Comparison of ENCODE assay signal across 16 cellular contexts in genomic region chr11:115678942-115679341, GRCh38.
DNase-seq lines count a peak whose midpoint lies in the region; ATAC-seq and TF ChIP-seq lines count a peak whose summit lies in the region.
"Had no signal": no experiment of that assay in that cellular context is flagged by ENCODE, and none has a peak within 500 bp of the region (broad histone marks: within the 10 kb centered on the region; RNA-seq: fewer than 3 reads in every experiment).

No MANE protein-coding gene starts in this region.

- no peak overlapping the region; a peak in 1 of 4 replicates for H4K8ac ChIP-seq in IMR-90 (ENCODE audit: low read depth in 2 of 2, low read length in 2 of 2)

- POLR2A ChIA-PET in IMR-90 (lab: Charles Lee; ENCODE audit: unreplicated experiment): no interaction called here

- no peaks in the 10 kb centered on the region; a peak in 1 of 4 replicates for H3K79me1 ChIP-seq in IMR-90 (ENCODE audit: low read depth in 1 of 2, low read length in 2 of 2)

- no peaks in the 10 kb centered on the region for H4K20me1 ChIP-seq in IMR-90 (ENCODE audit: insufficient read depth, low read length)

- 71% methylated on average over 4 of the region's 5 CpGs; no CpG with 5 or more reads in 1 of the 2 experiments for whole genome bisulfite sequencing in IMR-90 (ENCODE audit: extremely low coverage in 2 of 2, insufficient read length in 1 of 2), 2 experiments

- no peaks in the 10 kb centered on the region for H3K9me3 ChIP-seq in IMR-90 (ENCODE audit: control insufficient read depth, insufficient read depth, low read length)
- H3K9me3 ChIP-seq in uterus: no peaks in the 10 kb centered on the region

- no peak overlapping the region for H2BK5ac ChIP-seq in IMR-90 (ENCODE audit: low read depth, low read length, poor library complexity, severe bottlenecking)

- no peak for TF ChIP-seq RAD21 in IMR-90 (IDR thresholded peaks at IDR 0.05; ENCODE audit: low read length)

- DNase-seq in DMS 273 treated with DMSO at 0.1 percent for 48 hours (lab: John Stamatoyannopoulos, UW) (peak; percentile 0), IMR-90 (no peak), brain microvascular endothelial cell (no peak), left lobe of liver (ENCODE audit: low spot score) (no peak), NCI-H2227 (lab: John Stamatoyannopoulos, UW; ENCODE audit: unreplicated experiment) (no peak), uterus (no peak), GM03348 (ENCODE audit: low spot score) (no peak)
- DNase-seq in stimulated activated CD4-positive, alpha-beta T cell treated with anti-CD3 and anti-CD28 coated beads, Interleukin-15, amount 100 ng/mL, for 24 hours: no peak
- DNase-seq: activated CD4-positive, alpha-beta T cell treated with anti-CD3 and anti-CD28 coated beads, Interleukin-2, amount 10 ng/mL, durations not matched to agents 24 days and 14 days; aorta; effector memory CD4-positive, alpha-beta T cell; foreskin melanocyte; GDM1; NCI-H1694 treated with DMSO at 0.1 percent for 48 hours; T-helper 1 cell had no signal

- H3K4me1 ChIP-seq in IMR-90 (ENCODE audit: control insufficient read depth, insufficient read depth, low read length) (peaks cover 19% of the 10 kb centered on the region), uterus (no peaks in the 10 kb centered on the region)

- H3K27me3 ChIP-seq in IMR-90 (ENCODE audit: control insufficient read depth, insufficient read depth, low read length) (no peaks in the 10 kb centered on the region), brain microvascular endothelial cell (replicated peaks) (no peaks in the 10 kb centered on the region), uterus (no peaks in the 10 kb centered on the region)

- H2BK15ac ChIP-seq in IMR-90 (ENCODE audit: low read depth, low read length): peak overlapping the region; percentile 33; the same call in 2 of the 3 replicates

- peaks cover 18% of the 10 kb centered on the region for H3K9me1 ChIP-seq in IMR-90 (ENCODE audit: insufficient read depth, low read length)

- H3K23ac ChIP-seq in IMR-90 (ENCODE audit: low read depth, low read length): no peak overlapping the region

- in situ Hi-C loops in IMR-90 (cut with MboI; ENCODE audit: low sequenced_read_pairs) (no loop called here), brain microvascular endothelial cell (cut with HindIII; ENCODE audit: low pct_ligation_motif_present, low sequenced_read_pairs) (no loop called here)

- H2BK20ac ChIP-seq in IMR-90 (ENCODE audit: low read depth, low read length): peak overlapping the region; percentile 55

- BruUV-seq in IMR-90 (replicated peaks; lab: Mats Ljungman, UMichigan): no TSS peak

- intact Hi-C loops in IMR-90 (cut with micrococcal nuclease): loop anchor here (5.0 to 10.0 kb wide), 2 partner anchors 177 to 344 kb away; partner anchors contain the start of gene CADM1
- intact Hi-C loops in uterus (cut with DNase I; ENCODE audit: low total_unique reads): no loop called here

- TF ChIP-seq POLR2A in IMR-90 (IDR thresholded peaks at IDR 0.05; ENCODE audit: low read depth, low read length) (no peak), uterus (IDR thresholded peaks at IDR 0.05) (no peak)

- no peak overlapping the region for H3K14ac ChIP-seq in IMR-90 (replicated peaks; ENCODE audit: low read depth, low read length)

- ATAC-seq in IMR-90 (ENCODE audit: low read depth) (no peak), left lobe of liver (peak; percentile 67)

- H3K36me3 ChIP-seq in IMR-90 (ENCODE audit: control insufficient read depth, insufficient read depth, low read length) (no peaks in the 10 kb centered on the region), brain microvascular endothelial cell (replicated peaks) (no peaks in the 10 kb centered on the region), uterus (no peaks in the 10 kb centered on the region)

- no peak overlapping the region for H3K9ac ChIP-seq in IMR-90 (ENCODE audit: low read depth, low read length)

- no peak overlapping the region for H2AFZ ChIP-seq in IMR-90 (replicated peaks; ENCODE audit: low read length, poor library complexity)

- no peak overlapping the region for H3K56ac ChIP-seq in IMR-90 (ENCODE audit: extremely low read depth, insufficient read depth, low read length)

- H3K4me2 ChIP-seq in IMR-90 (ENCODE audit: low read depth, low read length): no peak overlapping the region

- no peak overlapping the region for H2AK9ac ChIP-seq in IMR-90 (replicated peaks; ENCODE audit: low read depth, low read length, poor library complexity)

- TF ChIP-seq CTCF in IMR-90 (conservative IDR thresholded peaks at IDR 0.05; ENCODE audit: low read depth, low read length) (no peak), brain microvascular endothelial cell (IDR thresholded peaks at IDR 0.05; ENCODE audit: low read depth, low read length, missing control alignments) (peak; percentile 14), uterus (IDR thresholded peaks at IDR 0.05) (no peak)

- 0 out of 2 replicates have a peak overlapping the region, but pooled peaks have one; percentile 23 for H4K91ac ChIP-seq in IMR-90 (ENCODE audit: insufficient read depth, low read depth, low read length)

- no peak overlapping the region for H3K18ac ChIP-seq in IMR-90 (ENCODE audit: low read depth, low read length)

- CTCF ChIA-PET in IMR-90 (lab: Yijun Ruan, JAX): interaction anchor here (0.5 to 0.7 kb wide), 2 partner anchors 44 to 46 kb away, joined by 3 read pairs; no protein-coding TSS in a partner anchor

- no peak overlapping the region for H2AK5ac ChIP-seq in IMR-90 (ENCODE audit: low read depth, low read length)

- H3K27ac ChIP-seq in IMR-90 (ENCODE audit: insufficient read depth, low read length): no peak overlapping the region
- no peak overlapping the region for H3K27ac ChIP-seq in brain microvascular endothelial cell
- H3K27ac ChIP-seq in uterus: no peak overlapping the region
- H3K27ac ChIP-seq: skin epidermis had no signal

- H4K5ac ChIP-seq in IMR-90 (ENCODE audit: low read depth, low read length): no peak overlapping the region

- no peak overlapping the region; the same call in 1 of the 2 replicates for H3K4ac ChIP-seq in IMR-90 (ENCODE audit: low read depth, low read length)

- peak overlapping the region; percentile 47; the same call in 1 of the 2 replicates for H2BK120ac ChIP-seq in IMR-90 (ENCODE audit: low read depth, low read length)

- H3K4me3 ChIP-seq in IMR-90 (ENCODE audit: insufficient read depth, low read depth, low read length) (no peak overlapping the region), brain microvascular endothelial cell (ENCODE audit: low read depth, low read length) (no peak overlapping the region), uterus (no peak overlapping the region)
- H3K4me3 ChIP-seq: skin epidermis had no signal

- dilution Hi-C loops in IMR-90 (cut with HindIII; ENCODE audit: low sequenced_read_pairs, unreplicated experiment): no loop called here

TF ChIP-seq in IMR-90, 13 proteins besides CTCF, POLR2A, EP300 and RAD21:
- no peak for TF ChIP-seq BHLHE40 (IDR thresholded peaks at IDR 0.05; ENCODE audit: low read depth, low read length)
- no peak for TF ChIP-seq MAFK (IDR thresholded peaks at IDR 0.05; ENCODE audit: low read depth, low read length)
- TF ChIP-seq ELK1 (IDR thresholded peaks at IDR 0.05; ENCODE audit: borderline replicate concordance, low read depth, low read length): no peak
- TF ChIP-seq USF2 (IDR thresholded peaks at IDR 0.05; ENCODE audit: low read depth, low read length): no peak
- TF ChIP-seq MXI1 (IDR thresholded peaks at IDR 0.05; ENCODE audit: borderline replicate concordance, low read depth, low read length): no peak
- no peak for TF ChIP-seq NFE2L2 (IDR thresholded peaks at IDR 0.05; ENCODE audit: low read depth, low read length)
- TF ChIP-seq CEBPB (IDR thresholded peaks at IDR 0.05; ENCODE audit: low read depth, low read length): no peak
- no peak for TF ChIP-seq SMC3 (IDR thresholded peaks at IDR 0.05; ENCODE audit: low read depth, low read length)
- TF ChIP-seq CHD1 (IDR thresholded peaks at IDR 0.05; ENCODE audit: low read depth, low read length): no peak
- no peak for TF ChIP-seq RCOR1 (IDR thresholded peaks at IDR 0.05; ENCODE audit: insufficient replicate concordance, low read length)
- TF ChIP-seq FOS (IDR thresholded peaks at IDR 0.05; ENCODE audit: low read depth, low read length): no peak
- TF ChIP-seq MAZ (IDR thresholded peaks at IDR 0.05; ENCODE audit: borderline replicate concordance, low read depth, low read length): no peak
- no peak for TF ChIP-seq RFX5 (IDR thresholded peaks at IDR 0.05; ENCODE audit: low read depth, low read length)
